In the genomic region with DNA sequence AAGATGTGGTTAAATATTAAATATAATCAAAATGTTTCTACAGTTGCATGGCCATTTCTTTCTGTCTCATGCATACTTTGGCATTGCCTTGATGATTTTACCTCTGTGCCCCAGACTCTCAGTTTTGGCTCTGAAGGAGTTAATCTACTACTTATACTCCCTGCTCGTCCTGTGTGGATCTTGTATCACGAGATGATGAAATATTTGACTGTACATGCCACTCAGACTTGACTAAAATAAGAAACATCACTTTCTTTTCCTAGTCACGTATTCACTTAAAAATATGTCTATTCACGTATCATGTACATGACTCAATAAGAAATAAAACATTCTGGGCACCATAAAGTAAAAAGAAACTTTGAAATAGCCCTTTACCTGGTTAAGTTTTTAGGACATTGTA, we compare ENCODE assay signal across 23 cellular contexts.
"Had no signal": no experiment of that assay in that cellular context is flagged by ENCODE, and none has a peak within 500 bp of the region (broad histone marks: within the 10 kb centered on the region; RNA-seq: fewer than 3 reads in every experiment).

No MANE protein-coding gene starts in this region.

- H3K27ac ChIP-seq: body of pancreas, foreskin keratinocyte, parathyroid adenoma, right lobe of liver, stomach, suprapubic skin had no signal

- H3K36me3 Mint-ChIP-seq: activated naive CD8-positive, alpha-beta T cell treated with anti-CD3 and anti-CD28 coated beads, Interleukin-2, amount 10 ng/mL, durations not matched to agents 7 days and 5 days; stimulated activated memory B cell treated with anti-CD40 and anti-IgM and Interleukin-4, amounts not matched to agents 10 μg/mL and 1 μg/mL and 100 μg/mL, for 72 hours had no signal

- H3K9me3 ChIP-seq: body of pancreas, right lobe of liver, stomach, suprapubic skin, tibial nerve had no signal

- H3K9me3 Mint-ChIP-seq: activated naive CD4-positive, alpha-beta T cell treated with anti-CD3 and anti-CD28 coated beads for 36 hours; activated naive CD8-positive, alpha-beta T cell treated with anti-CD3 and anti-CD28 coated beads, Interleukin-2, amount 10 ng/mL, durations not matched to agents 7 days and 5 days; endodermal cell; nephron; stimulated activated memory B cell treated with anti-CD40 and anti-IgM and Interleukin-4, amounts not matched to agents 10 μg/mL and 1 μg/mL and 100 μg/mL, for 72 hours had no signal

- H3K4me3 Mint-ChIP-seq: activated naive CD4-positive, alpha-beta T cell treated with anti-CD3 and anti-CD28 coated beads for 36 hours; activated naive CD8-positive, alpha-beta T cell treated with anti-CD3 and anti-CD28 coated beads, Interleukin-2, amount 10 ng/mL, durations not matched to agents 7 days and 5 days; endodermal cell; nephron; stimulated activated memory B cell treated with anti-CD40 and anti-IgM and Interleukin-4, amounts not matched to agents 10 μg/mL and 1 μg/mL and 100 μg/mL, for 72 hours; T-helper 17 cell had no signal

- H3K27me3 Mint-ChIP-seq: activated naive CD8-positive, alpha-beta T cell treated with anti-CD3 and anti-CD28 coated beads, Interleukin-2, amount 10 ng/mL, durations not matched to agents 7 days and 5 days; stimulated activated memory B cell treated with anti-CD40 and anti-IgM and Interleukin-4, amounts not matched to agents 10 μg/mL and 1 μg/mL and 100 μg/mL, for 72 hours; T-helper 17 cell had no signal

- H2AFZ ChIP-seq: parathyroid adenoma had no signal

- ATAC-seq: body of pancreas; foreskin keratinocyte; left lobe of liver; right lobe of liver; stimulated activated memory B cell treated with anti-CD40 and anti-IgM and Interleukin-4, amounts not matched to agents 10 μg/mL and 1 μg/mL and 100 μg/mL, for 72 hours; T-helper 17 cell had no signal

- H3K27me3 ChIP-seq: body of pancreas, foreskin keratinocyte, right lobe of liver, stomach, suprapubic skin, tibial nerve had no signal

- H3K9ac ChIP-seq: parathyroid adenoma had no signal

- H3K4me3 ChIP-seq: body of pancreas, right lobe of liver, stomach, suprapubic skin, tibial nerve had no signal

- H3K4me1 Mint-ChIP-seq: activated naive CD8-positive, alpha-beta T cell treated with anti-CD3 and anti-CD28 coated beads, Interleukin-2, amount 10 ng/mL, durations not matched to agents 7 days and 5 days; stimulated activated memory B cell treated with anti-CD40 and anti-IgM and Interleukin-4, amounts not matched to agents 10 μg/mL and 1 μg/mL and 100 μg/mL, for 72 hours; T-helper 17 cell had no signal

- H3K79me2 ChIP-seq: parathyroid adenoma had no signal

- H3K36me3 ChIP-seq: right lobe of liver, stomach, suprapubic skin, tibial nerve had no signal

- H3K27ac Mint-ChIP-seq: activated naive CD4-positive, alpha-beta T cell treated with anti-CD3 and anti-CD28 coated beads for 36 hours; activated naive CD8-positive, alpha-beta T cell treated with anti-CD3 and anti-CD28 coated beads, Interleukin-2, amount 10 ng/mL, durations not matched to agents 7 days and 5 days; endodermal cell; nephron; stimulated activated memory B cell treated with anti-CD40 and anti-IgM and Interleukin-4, amounts not matched to agents 10 μg/mL and 1 μg/mL and 100 μg/mL, for 72 hours; T-helper 17 cell had no signal

- DNase-seq: activated CD4-positive, alpha-beta T cell treated with anti-CD3 and anti-CD28 coated beads for 4 hours; activated CD4-positive, alpha-beta T cell treated with anti-CD3 and anti-CD28 coated beads, Interleukin-2, amount 50 U/mL, for 48 hours; activated CD4-positive, CD25-positive, alpha-beta regulatory T cell; activated effector memory CD4-positive, alpha-beta T cell treated with Interleukin-2 at 50 U/mL for 16 hours; activated naive CD4-positive, alpha-beta T cell treated with anti-CD3 and anti-CD28 coated beads for 36 hours; activated naive CD8-positive, alpha-beta T cell treated with anti-CD3 and anti-CD28 coated beads, Interleukin-2, amount 10 ng/mL, durations not matched to agents 7 days and 5 days; activated T-cell treated with anti-CD3 and anti-CD28 coated beads, Interleukin-2, amount 50 U/mL, for 48 hours; anterior cingulate cortex; body of pancreas; endodermal cell; foreskin keratinocyte; midbrain; right lobe of liver; small intestine; stomach; SW 1271; T-helper 17 cell had no signal

- H3K4me1 ChIP-seq: body of pancreas, foreskin keratinocyte, parathyroid adenoma, right lobe of liver, stomach, suprapubic skin had no signal
